ENCODE assay signal across 1 cellular context in the genomic region with DNA sequence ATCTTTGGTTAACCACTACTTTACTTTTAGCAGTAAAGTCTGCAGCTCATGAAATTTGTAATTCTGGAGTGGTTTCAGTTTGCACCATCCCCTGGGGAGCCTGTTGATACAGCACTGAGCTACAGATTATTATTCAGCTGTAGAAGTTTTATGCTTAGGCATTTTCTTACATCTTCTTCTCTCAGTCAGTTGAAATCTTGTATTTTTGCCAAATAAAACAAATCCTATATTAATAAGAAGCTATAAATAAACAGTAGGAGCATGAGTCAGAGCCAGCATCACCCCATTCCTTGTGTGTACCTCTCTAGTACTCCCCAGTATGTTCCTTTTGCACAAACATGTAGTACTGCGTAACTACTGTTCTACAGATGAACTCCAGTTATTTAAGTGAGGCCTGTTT.
A peak's percentile ranks its signal among the peaks of the same experiment; 100 is the strongest.
TF ChIP-seq lines count a peak whose summit lies in the region.

No MANE protein-coding gene starts in this region.

TF ChIP-seq in HEK293, 187 proteins besides CTCF, POLR2A, EP300 and RAD21 (continued from another document):
- TF ChIP-seq, protein P1, sequence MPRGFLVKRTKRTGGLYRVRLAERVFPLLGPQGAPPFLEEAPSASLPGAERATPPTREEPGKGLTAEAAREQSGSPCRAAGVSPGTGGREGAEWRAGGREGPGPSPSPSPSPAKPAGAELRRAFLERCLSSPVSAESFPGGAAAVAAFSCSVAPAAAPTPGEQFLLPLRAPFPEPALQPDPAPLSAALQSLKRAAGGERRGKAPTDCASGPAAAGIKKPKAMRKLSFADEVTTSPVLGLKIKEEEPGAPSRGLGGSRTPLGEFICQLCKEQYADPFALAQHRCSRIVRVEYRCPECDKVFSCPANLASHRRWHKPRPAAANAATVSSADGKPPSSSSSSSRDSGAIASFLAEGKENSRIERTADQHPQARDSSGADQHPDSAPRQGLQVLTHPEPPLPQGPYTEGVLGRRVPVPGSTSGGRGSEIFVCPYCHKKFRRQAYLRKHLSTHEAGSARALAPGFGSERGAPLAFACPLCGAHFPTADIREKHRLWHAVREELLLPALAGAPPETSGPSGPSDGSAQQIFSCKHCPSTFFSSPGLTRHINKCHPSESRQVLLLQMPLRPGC (tag by site-specific recombination; IDR thresholded peaks at IDR 0.05): 0 out of 2 replicates have a peak, but pooled peaks have one; percentile 27
- peak; percentile 97 for TF ChIP-seq SCRT2 (tag by site-specific recombination; IDR thresholded peaks at IDR 0.05)
- TF ChIP-seq, protein P2, sequence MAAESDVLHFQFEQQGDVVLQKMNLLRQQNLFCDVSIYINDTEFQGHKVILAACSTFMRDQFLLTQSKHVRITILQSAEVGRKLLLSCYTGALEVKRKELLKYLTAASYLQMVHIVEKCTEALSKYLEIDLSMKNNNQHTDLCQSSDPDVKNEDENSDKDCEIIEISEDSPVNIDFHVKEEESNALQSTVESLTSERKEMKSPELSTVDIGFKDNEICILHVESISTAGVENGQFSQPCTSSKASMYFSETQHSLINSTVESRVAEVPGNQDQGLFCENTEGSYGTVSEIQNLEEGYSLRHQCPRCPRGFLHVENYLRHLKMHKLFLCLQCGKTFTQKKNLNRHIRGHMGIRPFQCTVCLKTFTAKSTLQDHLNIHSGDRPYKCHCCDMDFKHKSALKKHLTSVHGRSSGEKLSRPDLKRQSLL (tag by site-specific recombination; IDR thresholded peaks at IDR 0.05): peak; percentile 11; the same call in 1 of the 2 replicates
- no peak for TF ChIP-seq ZNF274 (IDR thresholded peaks at IDR 0.05; ENCODE audit: low read length)
- no peak for TF ChIP-seq ZNF274 (tag by site-specific recombination; IDR thresholded peaks at IDR 0.05; ENCODE audit: borderline replicate concordance)
- TF ChIP-seq SCRT1 (tag by site-specific recombination; IDR thresholded peaks at IDR 0.05; ENCODE audit: borderline replicate concordance): peak; percentile 84
- no peak for TF ChIP-seq ZNF19 (tag by site-specific recombination; IDR thresholded peaks at IDR 0.05; ENCODE audit: low read depth)
- TF ChIP-seq ZNF350 (tag by site-specific recombination; IDR thresholded peaks at IDR 0.05): no peak
- TF ChIP-seq GLIS1 (tag by site-specific recombination; IDR thresholded peaks at IDR 0.05): peak; percentile 23; the same call in 1 of the 2 replicates
TF ChIP-seq in HEK293: peak in this region for 11.
